8 cellular contexts compared by ENCODE assay signal in the genomic region with DNA sequence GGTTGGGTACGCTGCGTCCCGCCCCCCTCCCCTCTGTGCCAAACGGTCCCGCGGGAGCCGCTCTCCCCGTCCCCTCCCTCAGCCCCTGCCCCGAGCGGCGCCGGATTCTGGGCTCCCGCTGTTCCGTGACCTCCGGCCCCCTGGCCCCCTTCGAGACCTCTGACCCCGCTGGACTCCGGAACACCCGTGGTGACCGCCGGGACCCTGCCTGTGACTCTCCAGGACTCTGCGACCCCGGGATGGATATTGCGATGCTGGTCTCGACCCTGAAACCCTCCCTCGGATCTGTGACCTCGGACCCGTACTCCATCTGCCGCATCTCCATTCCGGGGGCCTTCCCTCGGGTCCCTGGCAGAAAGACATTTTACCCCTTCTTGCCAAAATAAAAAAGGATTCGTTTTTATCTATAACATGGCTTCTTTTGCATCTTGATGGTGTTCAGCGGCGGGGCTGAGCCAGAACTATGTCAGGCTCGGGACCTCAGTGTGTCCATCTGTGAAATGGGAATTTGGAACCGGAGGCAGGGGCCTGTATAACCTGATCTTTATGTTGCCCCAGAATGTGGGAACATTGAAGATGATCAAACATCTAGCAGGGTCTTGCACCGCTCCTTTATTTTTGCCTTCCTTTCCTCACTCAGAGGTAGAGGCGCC. TPM values are rescaled to one million over a fixed set of nuclear protein-coding genes. Genes with fewer than 3 reads are reported as not detected.
A peak's percentile ranks its signal among the peaks of the same experiment; 100 is the strongest.
DNase-seq lines count a peak whose midpoint lies in the region; ATAC-seq lines count a peak whose summit lies in the region.

No MANE protein-coding gene starts in this region.

- H3K4me3 ChIP-seq in HUES6 (ENCODE audit: low read depth, low read length) (peak overlapping the region; percentile 72), iPS-18c (ENCODE audit: insufficient read depth, low read depth, low read length) (peak overlapping the region; percentile 44; the same call in 1 of the 2 replicates)

- no peak for ATAC-seq in activated T-cell treated with anti-CD3 and anti-CD28 coated beads, Interleukin-2, amount 50 U/mL, for 72 hours (replicated peaks in 1 of 2)
- ATAC-seq in stimulated activated memory B cell treated with anti-CD40 and anti-IgM and Interleukin-4, amounts not matched to agents 10 μg/mL and 1 μg/mL and 100 μg/mL, for 72 hours: no peak
- no peak for ATAC-seq in HG02571 (IDR thresholded peaks at IDR 0.05; ENCODE audit: unreplicated experiment)
- no peak for ATAC-seq in GM21717 (IDR thresholded peaks at IDR 0.05; ENCODE audit: unreplicated experiment)

- H3K4me1 Mint-ChIP-seq in activated T-cell treated with anti-CD3 and anti-CD28 coated beads, Interleukin-2, amount 50 U/mL, for 72 hours (ENCODE audit: low read depth): peaks cover 40% of the 10 kb centered on the region
- H3K4me1 Mint-ChIP-seq in stimulated activated memory B cell treated with anti-CD40 and anti-IgM and Interleukin-4, amounts not matched to agents 10 μg/mL and 1 μg/mL and 100 μg/mL, for 72 hours: peaks cover 36% of the 10 kb centered on the region

- peaks cover 5 to 6% of the 10 kb centered on the region in 2 donors for H3K36me3 Mint-ChIP-seq in activated T-cell treated with anti-CD3 and anti-CD28 coated beads, Interleukin-2, amount 50 U/mL, for 72 hours (ENCODE audit: insufficient read depth in 2 of 2)
- no peaks in the 10 kb centered on the region for H3K36me3 Mint-ChIP-seq in stimulated activated memory B cell treated with anti-CD40 and anti-IgM and Interleukin-4, amounts not matched to agents 10 μg/mL and 1 μg/mL and 100 μg/mL, for 72 hours

- H3K27me3 Mint-ChIP-seq in activated T-cell treated with anti-CD3 and anti-CD28 coated beads, Interleukin-2, amount 50 U/mL, for 72 hours (ENCODE audit: low read depth): peaks cover 16% of the 10 kb centered on the region
- H3K27me3 Mint-ChIP-seq in stimulated activated memory B cell treated with anti-CD40 and anti-IgM and Interleukin-4, amounts not matched to agents 10 μg/mL and 1 μg/mL and 100 μg/mL, for 72 hours: peaks cover 8% of the 10 kb centered on the region

- no peak overlapping the region for H3K9ac ChIP-seq in HUES6 (ENCODE audit: low read length)

- no peak overlapping the region for H3K27ac ChIP-seq in HUES6 (ENCODE audit: low read depth, low read length)

- peaks cover 49% of the 10 kb centered on the region for H3K27me3 ChIP-seq in HUES6 (ENCODE audit: control insufficient read depth, insufficient read depth, low read length)

- peak; percentile 15 to 23 for DNase-seq in activated T-cell treated with anti-CD3 and anti-CD28 coated beads, Interleukin-2, amount 50 U/mL, for 72 hours
- no peak for DNase-seq in hepatic stellate cell (ENCODE audit: low spot score)
- no peak for DNase-seq in cortex of kidney (lab: John Stamatoyannopoulos, UW)

- H3K36me3 ChIP-seq in HUES6 (ENCODE audit: control insufficient read depth, insufficient read depth, low read length): no peaks in the 10 kb centered on the region

- H3K4me1 ChIP-seq in HUES6 (ENCODE audit: control insufficient read depth, insufficient read depth, low read length): peaks cover 4% of the 10 kb centered on the region; the same call in 1 of the 2 replicates

- H3K9me3 Mint-ChIP-seq in activated T-cell treated with anti-CD3 and anti-CD28 coated beads, Interleukin-2, amount 50 U/mL, for 72 hours: no peaks in the 10 kb centered on the region
- no peaks in the 10 kb centered on the region for H3K9me3 Mint-ChIP-seq in stimulated activated memory B cell treated with anti-CD40 and anti-IgM and Interleukin-4, amounts not matched to agents 10 μg/mL and 1 μg/mL and 100 μg/mL, for 72 hours

- H3K9me3 ChIP-seq in HUES6 (ENCODE audit: control insufficient read depth, insufficient read depth, low read depth, low read length) (no peaks in the 10 kb centered on the region), iPS-18c (ENCODE audit: control insufficient read depth, insufficient read depth, low read length) (no peaks in the 10 kb centered on the region)

- peak overlapping the region; percentile 84 to 99 for H3K4me3 Mint-ChIP-seq in activated T-cell treated with anti-CD3 and anti-CD28 coated beads, Interleukin-2, amount 50 U/mL, for 72 hours
- H3K4me3 Mint-ChIP-seq in stimulated activated memory B cell treated with anti-CD40 and anti-IgM and Interleukin-4, amounts not matched to agents 10 μg/mL and 1 μg/mL and 100 μg/mL, for 72 hours: peak overlapping the region; percentile 94

- H3K27ac Mint-ChIP-seq in activated T-cell treated with anti-CD3 and anti-CD28 coated beads, Interleukin-2, amount 50 U/mL, for 72 hours: peak overlapping the region; percentile 88
- H3K27ac Mint-ChIP-seq in stimulated activated memory B cell treated with anti-CD40 and anti-IgM and Interleukin-4, amounts not matched to agents 10 μg/mL and 1 μg/mL and 100 μg/mL, for 72 hours: peak overlapping the region; percentile 78

RNA-seq across cellular contexts. Expression of a gene that starts 0.7 kb away (rescaled TPM):
- total RNA-seq in activated T-cell treated with anti-CD3 and anti-CD28 coated beads, Interleukin-2, amount 50 U/mL, for 72 hours: 10 to 100 TPM in 1 of 2 donors, 1 to 10 TPM in 1; 9.7 to 14.0 TPM

RNA-seq across cellular contexts. Expression of a gene that starts 11.7 kb away (rescaled TPM):
- total RNA-seq in activated T-cell treated with anti-CD3 and anti-CD28 coated beads, Interleukin-2, amount 50 U/mL, for 72 hours: 1 to 10 TPM in 1 of 2 donors, under 1 TPM in 1; 0.67 to 1.6 TPM

RNA-seq across cellular contexts. Expression of a gene that starts 22.4 kb away (rescaled TPM):
- total RNA-seq in activated T-cell treated with anti-CD3 and anti-CD28 coated beads, Interleukin-2, amount 50 U/mL, for 72 hours: 10 to 100 TPM; 36.7 to 37.6 TPM

RNA-seq across cellular contexts. Expression of a gene that starts 22.8 kb away (rescaled TPM):
- total RNA-seq in activated T-cell treated with anti-CD3 and anti-CD28 coated beads, Interleukin-2, amount 50 U/mL, for 72 hours: under 1 TPM; 0.29 to 0.86 TPM

RNA-seq across cellular contexts. Expression of a gene that starts 55.7 kb away (rescaled TPM):
- 10 to 100 TPM; 90.1 to 95.0 TPM for total RNA-seq in activated T-cell treated with anti-CD3 and anti-CD28 coated beads, Interleukin-2, amount 50 U/mL, for 72 hours

Comparison
In these comparisons a context has a peak if more than half of its experiments do, and no peak if none do; other contexts are left out.
1. DNase-seq: peak in activated T-cell treated with anti-CD3 and anti-CD28 coated beads, Interleukin-2, amount 50 U/mL, for 72 hours (2 of 2); none in hepatic stellate cell (single experiment) and cortex of kidney (single experiment).